ENCODE assay signal across 16 cellular contexts in the genomic region with DNA sequence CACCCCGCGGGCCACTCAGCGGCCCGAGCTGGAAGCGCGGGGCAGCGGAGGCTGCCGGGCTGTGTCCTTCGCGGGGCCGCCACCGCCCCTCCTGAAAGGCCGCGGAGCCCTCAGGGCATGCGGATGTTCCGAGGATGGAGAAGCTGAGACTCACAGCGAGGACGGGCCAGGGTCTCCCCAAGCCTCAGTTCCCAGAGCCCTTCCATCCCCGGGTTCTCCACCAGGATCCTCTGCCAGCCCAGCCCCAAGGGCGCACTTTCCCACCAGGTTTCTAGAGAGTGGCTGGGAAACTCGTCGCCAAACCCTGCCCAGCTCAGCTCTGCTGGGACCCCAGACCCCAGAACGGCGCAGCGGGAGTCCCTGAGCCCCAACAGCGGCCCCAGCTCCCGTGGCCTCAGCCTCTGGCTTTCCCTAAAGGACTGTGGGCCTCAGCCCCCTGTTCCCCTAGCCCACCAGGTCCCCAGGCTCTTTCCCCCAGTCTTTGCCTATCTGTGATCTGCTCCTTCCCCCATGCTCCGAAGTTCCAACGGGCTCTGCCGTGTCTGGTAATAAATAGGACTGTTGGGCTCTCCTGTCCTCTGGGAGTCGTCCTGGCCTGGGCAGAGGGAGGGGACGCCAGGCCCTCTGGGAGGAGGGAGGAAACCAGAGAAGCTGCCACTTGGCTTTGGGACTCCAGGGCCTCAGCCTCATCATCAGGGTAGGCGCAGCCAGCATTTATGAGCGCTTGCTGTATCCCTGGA. TPM values are rescaled to one million over a fixed set of nuclear protein-coding genes. Genes with fewer than 3 reads are reported as not detected.
DNase-seq lines count a peak whose midpoint lies in the region; ATAC-seq, FAIRE-seq and TF ChIP-seq lines count a peak whose summit lies in the region.
"Had no signal": no experiment of that assay in that cellular context is flagged by ENCODE, and none has a peak within 500 bp of the region (broad histone marks: within the 10 kb centered on the region; RNA-seq: fewer than 3 reads in every experiment).

No MANE protein-coding gene starts in this region.

- H3K27ac Mint-ChIP-seq in WTC11, result no peak overlapping the region
- no peak overlapping the region for H3K27ac Mint-ChIP-seq in activated CD4-positive, alpha-beta memory T cell treated with anti-CD3 and anti-CD28 coated beads for 36 hours
- H3K27ac Mint-ChIP-seq: activated CD4-positive, alpha-beta memory T cell treated with anti-CD3 and anti-CD28 coated beads, Interleukin-2, amount 10 ng/mL, durations not matched to agents 7 days and 5 days had no signal

- CTCF ChIA-PET in HepG2 (lab: Yijun Ruan, JAX; ENCODE audit: low intra/inter-chr PET ratio, low total read pairs) (no interaction called here), WTC11 (lab: Charles Lee) (interaction anchor here (0.5 to 3.3 kb wide), 13 partner anchors 9 to 375 kb away, joined by 3 to 12 read pairs (median 4); partner anchors contain the start of gene WDR38)
- CTCF ChIA-PET in activated CD4-positive, alpha-beta memory T cell treated with anti-CD3 and anti-CD28 coated beads for 36 hours (lab: Charles Lee), result interaction anchor here (1.4 kb wide), 1 partner anchor 59 kb away, joined by 3 read pairs; no protein-coding TSS in a partner anchor

- H3K4me3 ChIP-seq in HepG2 (replicated peaks in 1 of 3; ENCODE audit: insufficient read depth in 1 of 3, low read depth in 2 of 3, low read length in 3 of 3) (no peak overlapping the region), right lobe of liver (no peak overlapping the region)
- H3K4me3 ChIP-seq: PC-9 had no signal

- H3K79me2 ChIP-seq in HepG2 (ENCODE audit: insufficient read depth, low read length), result no peaks in the 10 kb centered on the region

- TF ChIP-seq POLR2A in HepG2 (IDR thresholded peaks at IDR 0.05; ENCODE audit: insufficient read depth in 1 of 2, low read depth in 2 of 2, low read length in 2 of 2) (no peak), right lobe of liver (IDR thresholded peaks at IDR 0.05) (no peak)

- H3K27ac ChIP-seq in HepG2 (ENCODE audit: extremely low read length, insufficient read depth, low read length) (no peak overlapping the region), right lobe of liver (no peak overlapping the region)
- H3K27ac ChIP-seq: PC-9 had no signal

- POLR2A ChIA-PET in HepG2 (lab: Yijun Ruan, JAX) (no interaction called here), WTC11 (lab: Charles Lee) (interaction anchor here (0.9 to 1.0 kb wide), 2 partner anchors 22 to 24 kb away, joined by 3 to 4 read pairs; no protein-coding TSS in a partner anchor)
- POLR2A ChIA-PET in activated CD4-positive, alpha-beta memory T cell treated with anti-CD3 and anti-CD28 coated beads for 36 hours (lab: Charles Lee), result no interaction called here

- H3K9ac ChIP-seq in HepG2 (ENCODE audit: insufficient read depth, low read depth, low read length), result no peak overlapping the region

- in situ Hi-C loops in HepG2 (cut with HindIII; ENCODE audit: extremely low pct_ligation_motif_present, low pct_unique_long_range_greater_than_20kb), result no loop called here

- H3K4me1 ChIP-seq in HepG2 (ENCODE audit: insufficient read depth, low read length) (peaks cover 36% of the 10 kb centered on the region), right lobe of liver (peaks cover 0 to 3% (median 0%) of the 10 kb centered on the region in 4 donors)

- peak overlapping the region; percentile 60 for H3K4me3 Mint-ChIP-seq in WTC11
- H3K4me3 Mint-ChIP-seq in activated CD4-positive, alpha-beta memory T cell treated with anti-CD3 and anti-CD28 coated beads for 36 hours, result no peak overlapping the region
- H3K4me3 Mint-ChIP-seq: activated CD4-positive, alpha-beta memory T cell treated with anti-CD3 and anti-CD28 coated beads, Interleukin-2, amount 10 ng/mL, durations not matched to agents 7 days and 5 days had no signal

- H3K27me3 ChIP-seq in HepG2 (ENCODE audit: control insufficient read depth in 1 of 2, insufficient read depth in 2 of 2, low read length in 2 of 2) (peaks cover 4 to 52% of the 10 kb centered on the region in 2 experiments), right lobe of liver (peaks cover 0 to 10% of the 10 kb centered on the region in 2 donors)

- no peaks in the 10 kb centered on the region for H3K9me3 ChIP-seq in HepG2 (ENCODE audit: low read length)
- H3K9me3 ChIP-seq in right lobe of liver, result no peaks in the 10 kb centered on the region

- TF ChIP-seq CTCF in HepG2 (CRISPR knock-in tag; IDR thresholded peaks at IDR 0.05), result no peak
- no peak for TF ChIP-seq CTCF in right lobe of liver (IDR thresholded peaks at IDR 0.05)
- no peak for TF ChIP-seq CTCF in WTC11 (IDR thresholded peaks at IDR 0.05)

- no peak for FAIRE-seq in HepG2 (lab: Jason Lieb, UNC)
- FAIRE-seq: islet of Langerhans had no signal

- no peak for TF ChIP-seq RAD21 in HepG2 (CRISPR knock-in tag; IDR thresholded peaks at IDR 0.05)

- BruUV-seq in HepG2 (replicated peaks; lab: Mats Ljungman, UMichigan), result no TSS peak

- H3K36me3 ChIP-seq in HepG2 (replicated peaks in 1 of 2; ENCODE audit: control insufficient read depth in 1 of 2, insufficient read depth in 2 of 2, low read length in 2 of 2) (no peaks in the 10 kb centered on the region), right lobe of liver (no peaks in the 10 kb centered on the region)

- no peak for DNase-seq in HepG2 (ENCODE audit: low spot score)
- no peak for DNase-seq in right lobe of liver
- DNase-seq in WTC11 (ENCODE audit: low spot score), result peak; percentile 57
- peak; percentile 77 for DNase-seq in islet precursor cell
- DNase-seq in AG20443 (ENCODE audit: low spot score), result no peak
- DNase-seq in activated CD4-positive, alpha-beta memory T cell treated with anti-CD3 and anti-CD28 coated beads for 36 hours, result no peak
- DNase-seq in NCI-H524 (lab: John Stamatoyannopoulos, UW), result no peak
- DNase-seq: activated CD4-positive, alpha-beta memory T cell treated with anti-CD3 and anti-CD28 coated beads, Interleukin-2, amount 10 ng/mL, durations not matched to agents 7 days and 5 days; activated gamma-delta T cell treated with Interleukin-2 at 50 U/mL for 16 hours; C1 segment of cervical spinal cord; NCI-H1048; PC-9; T-helper 9 cell had no signal

- WGBS in HepG2 (ENCODE audit: low lambda C conversion rate), result 61% methylated on average over 28 of the region's 34 CpGs
- 48% methylated on average over 3 of the region's 34 CpGs for WGBS in right lobe of liver (ENCODE audit: insufficient coverage, low coverage, low lambda C conversion rate, missing lambda C conversion rate)

- H3K4me2 ChIP-seq in HepG2 (ENCODE audit: low read depth, low read length), result no peak overlapping the region
- H3K4me2 ChIP-seq: PC-9 had no signal

- no peaks in the 10 kb centered on the region for H4K20me1 ChIP-seq in HepG2 (ENCODE audit: insufficient read depth, low read length)

- no peak overlapping the region for H2AFZ ChIP-seq in HepG2 (ENCODE audit: low read length)
- H2AFZ ChIP-seq: PC-9 had no signal

- H3K36me3 Mint-ChIP-seq in WTC11, result no peaks in the 10 kb centered on the region
- no peaks in the 10 kb centered on the region for H3K36me3 Mint-ChIP-seq in activated CD4-positive, alpha-beta memory T cell treated with anti-CD3 and anti-CD28 coated beads for 36 hours

- H3K27me3 Mint-ChIP-seq in WTC11 (ENCODE audit: low read depth), result peaks cover 59% of the 10 kb centered on the region
- peaks cover 16% of the 10 kb centered on the region for H3K27me3 Mint-ChIP-seq in activated CD4-positive, alpha-beta memory T cell treated with anti-CD3 and anti-CD28 coated beads for 36 hours

- peak; percentile 12 for ATAC-seq in HepG2
- no peak for ATAC-seq in right lobe of liver
- peak; percentile 15 for ATAC-seq in WTC11
- no peak for ATAC-seq in HG03469 (IDR thresholded peaks at IDR 0.05; ENCODE audit: unreplicated experiment)

- H3K4me1 Mint-ChIP-seq in WTC11, result peaks cover 29% of the 10 kb centered on the region
- H3K4me1 Mint-ChIP-seq in activated CD4-positive, alpha-beta memory T cell treated with anti-CD3 and anti-CD28 coated beads for 36 hours (ENCODE audit: low read depth), result no peaks in the 10 kb centered on the region
- H3K4me1 Mint-ChIP-seq: activated CD4-positive, alpha-beta memory T cell treated with anti-CD3 and anti-CD28 coated beads, Interleukin-2, amount 10 ng/mL, durations not matched to agents 7 days and 5 days had no signal

- intact Hi-C loops in HepG2 (cut with micrococcal nuclease; ENCODE audit: unreplicated experiment) (loop anchor here (5.0 kb wide), 1 partner anchor 59 kb away; no protein-coding TSS in a partner anchor), right lobe of liver (cut with DNase I) (no loop called here)
- intact Hi-C loops in activated CD4-positive, alpha-beta memory T cell treated with anti-CD3 and anti-CD28 coated beads for 36 hours (cut with micrococcal nuclease), result no loop called here

- no peaks in the 10 kb centered on the region for H3K9me3 Mint-ChIP-seq in WTC11
- H3K9me3 Mint-ChIP-seq in activated CD4-positive, alpha-beta memory T cell treated with anti-CD3 and anti-CD28 coated beads for 36 hours, result no peaks in the 10 kb centered on the region
- H3K9me3 Mint-ChIP-seq: activated CD4-positive, alpha-beta memory T cell treated with anti-CD3 and anti-CD28 coated beads, Interleukin-2, amount 10 ng/mL, durations not matched to agents 7 days and 5 days had no signal

- TF ChIP-seq EP300 in HepG2 (IDR thresholded peaks at IDR 0.05; ENCODE audit: low read depth in 2 of 2, low read length in 2 of 2), result no peak
- no peak for TF ChIP-seq EP300 in HepG2 (CRISPR knock-in tag; IDR thresholded peaks at IDR 0.05; ENCODE audit: borderline replicate concordance)

RNA-seq across cellular contexts. Expression of gene ADGRD2, which starts 27.9 kb away (rescaled TPM):
- not detected in 2 replicates for total RNA-seq in HepG2 (2016; rRNA removed; fragmentation: Illumina TruSeq; extraction: Trizol)
- total RNA-seq in HepG2 (2016; cell fraction: cytosol; rRNA removed; fragmentation: Illumina TruSeq; extraction: Trizol; ENCODE audit: low read depth), result not detected in 2 replicates
- not detected in 2 replicates for total RNA-seq in HepG2 (2016; cell fraction: insoluble cytoplasmic fraction; rRNA removed; fragmentation: Illumina TruSeq; extraction: Trizol)
- total RNA-seq in HepG2 (2016; cell fraction: membrane; rRNA removed; fragmentation: Illumina TruSeq; extraction: Trizol), result not detected in 2 replicates
- not detected in 2 replicates for total RNA-seq in HepG2 (2016; cell fraction: nucleus; rRNA removed; fragmentation: Illumina TruSeq; extraction: Trizol)
- polyA plus RNA-seq in HepG2 (2011; rRNA removed), result not detected in 2 replicates
- polyA plus RNA-seq in HepG2 (2011; cell fraction: cytosol; rRNA removed), result not detected in 2 replicates
- polyA plus RNA-seq in HepG2 (2011; cell fraction: nucleus; rRNA removed), result not detected in 2 replicates
- not detected in 2 replicates for polyA plus RNA-seq in HepG2 (2012)
- polyA plus RNA-seq in HepG2 (2016; cell fraction: cytosol; fragmentation: Illumina TruSeq; extraction: Trizol; ENCODE audit: low read depth), result not detected in 2 replicates
- not detected in 2 replicates for polyA plus RNA-seq in HepG2 (2016; cell fraction: insoluble cytoplasmic fraction; fragmentation: Illumina TruSeq; extraction: Trizol; ENCODE audit: low read depth)
- polyA plus RNA-seq in HepG2 (2016; cell fraction: membrane; fragmentation: Illumina TruSeq; extraction: Trizol; ENCODE audit: low read depth), result not detected in 2 replicates
- polyA plus RNA-seq in HepG2 (2016; cell fraction: nucleus; fragmentation: Illumina TruSeq; extraction: Trizol; ENCODE audit: insufficient read depth, low read depth), result not detected in 2 replicates
- not detected in 2 replicates for polyA minus RNA-seq in HepG2 (2011; rRNA and poly(A)+ RNA removed; ENCODE audit: low replicate concordance)
- not detected in 2 replicates for polyA minus RNA-seq in HepG2 (2011; cell fraction: cytosol; rRNA and poly(A)+ RNA removed)
- polyA minus RNA-seq in HepG2 (2011; cell fraction: nucleus; rRNA and poly(A)+ RNA removed), result not detected in 2 replicates
- total RNA-seq in right lobe of liver, result not detected
- total RNA-seq in WTC11 (2021), result 0.61 to 1.6 TPM (median 1.3 TPM) in 3 replicates
- not detected for total RNA-seq in activated CD4-positive, alpha-beta memory T cell treated with anti-CD3 and anti-CD28 coated beads for 36 hours
- total RNA-seq: activated CD4-positive, alpha-beta memory T cell treated with anti-CD3 and anti-CD28 coated beads, Interleukin-2, amount 10 ng/mL, durations not matched to agents 7 days and 5 days; PC-9 had no signal

RNA-seq across cellular contexts. Expression of gene NR5A1, which starts 29.0 kb away (rescaled TPM):
- total RNA-seq in HepG2 (2016; rRNA removed; fragmentation: Illumina TruSeq; extraction: Trizol), result 38.8 and 44.7 TPM in 2 replicates
- 7.2 and 7.8 TPM in 2 replicates for total RNA-seq in HepG2 (2016; cell fraction: cytosol; rRNA removed; fragmentation: Illumina TruSeq; extraction: Trizol; ENCODE audit: low read depth)
- total RNA-seq in HepG2 (2016; cell fraction: insoluble cytoplasmic fraction; rRNA removed; fragmentation: Illumina TruSeq; extraction: Trizol), result 32.3 and 46.7 TPM in 2 replicates
- total RNA-seq in HepG2 (2016; cell fraction: membrane; rRNA removed; fragmentation: Illumina TruSeq; extraction: Trizol), result 22.5 and 25.3 TPM in 2 replicates
- total RNA-seq in HepG2 (2016; cell fraction: nucleus; rRNA removed; fragmentation: Illumina TruSeq; extraction: Trizol), result 26.4 and 32.4 TPM in 2 replicates
- 28.9 and 43.2 TPM in 2 replicates for polyA plus RNA-seq in HepG2 (2011; rRNA removed)
- polyA plus RNA-seq in HepG2 (2011; cell fraction: cytosol; rRNA removed), result 25.4 and 37.8 TPM in 2 replicates
- polyA plus RNA-seq in HepG2 (2011; cell fraction: nucleus; rRNA removed), result 82.6 and 84.5 TPM in 2 replicates
- polyA plus RNA-seq in HepG2 (2012), result 22.4 and 32.6 TPM in 2 replicates
- 6.7 and 7.0 TPM in 2 replicates for polyA plus RNA-seq in HepG2 (2016; cell fraction: cytosol; fragmentation: Illumina TruSeq; extraction: Trizol; ENCODE audit: low read depth)
- 34.3 and 43.6 TPM in 2 replicates for polyA plus RNA-seq in HepG2 (2016; cell fraction: insoluble cytoplasmic fraction; fragmentation: Illumina TruSeq; extraction: Trizol; ENCODE audit: low read depth)
- 17.4 and 17.9 TPM in 2 replicates for polyA plus RNA-seq in HepG2 (2016; cell fraction: membrane; fragmentation: Illumina TruSeq; extraction: Trizol; ENCODE audit: low read depth)
- 59.8 and 63.0 TPM in 2 replicates for polyA plus RNA-seq in HepG2 (2016; cell fraction: nucleus; fragmentation: Illumina TruSeq; extraction: Trizol; ENCODE audit: insufficient read depth, low read depth)
- polyA minus RNA-seq in HepG2 (2011; rRNA and poly(A)+ RNA removed; ENCODE audit: low replicate concordance), result 75.6 TPM in 1 of 2 replicates, not detected in the other
- 33.2 and 39.7 TPM in 2 replicates for polyA minus RNA-seq in HepG2 (2011; cell fraction: cytosol; rRNA and poly(A)+ RNA removed)
- polyA minus RNA-seq in HepG2 (2011; cell fraction: nucleus; rRNA and poly(A)+ RNA removed), result 18.8 and 21.6 TPM in 2 replicates
- under 1 TPM in 1 of 6 experiments, not detected in 5; 0.26 TPM for total RNA-seq in right lobe of liver
- 0.39 to 0.77 TPM (median 0.60 TPM) in 3 replicates for total RNA-seq in WTC11 (2021)
- total RNA-seq in activated CD4-positive, alpha-beta memory T cell treated with anti-CD3 and anti-CD28 coated beads for 36 hours, result not detected
- total RNA-seq: activated CD4-positive, alpha-beta memory T cell treated with anti-CD3 and anti-CD28 coated beads, Interleukin-2, amount 10 ng/mL, durations not matched to agents 7 days and 5 days; cerebellum had no signal

Comparison
In these comparisons a context has a peak if more than half of its experiments do, and no peak if none do; other contexts are left out.
1. ATAC-seq: peak in HepG2 (single experiment) and WTC11 (single experiment); none in right lobe of liver (0 of 4) and HG03469 (single experiment).
2. DNase-seq: peak in WTC11 (single experiment) and islet precursor cell (single experiment); none in HepG2 (single experiment), right lobe of liver (0 of 3), AG20443 (single experiment), activated CD4-positive, alpha-beta memory T cell treated with anti-CD3 and anti-CD28 coated beads for 36 hours (single experiment) and NCI-H524 (0 of 2).
3. Of the 50 proteins assayed by ChIP-seq in both HepG2 and WTC11: peak only in HepG2: none; only in WTC11: HMGXB4, MAX, PRDM15, TP53 and ZBTB21; in both: none; in neither: 45.